ENCODE assay signal across 2 cellular contexts in the genomic region with DNA sequence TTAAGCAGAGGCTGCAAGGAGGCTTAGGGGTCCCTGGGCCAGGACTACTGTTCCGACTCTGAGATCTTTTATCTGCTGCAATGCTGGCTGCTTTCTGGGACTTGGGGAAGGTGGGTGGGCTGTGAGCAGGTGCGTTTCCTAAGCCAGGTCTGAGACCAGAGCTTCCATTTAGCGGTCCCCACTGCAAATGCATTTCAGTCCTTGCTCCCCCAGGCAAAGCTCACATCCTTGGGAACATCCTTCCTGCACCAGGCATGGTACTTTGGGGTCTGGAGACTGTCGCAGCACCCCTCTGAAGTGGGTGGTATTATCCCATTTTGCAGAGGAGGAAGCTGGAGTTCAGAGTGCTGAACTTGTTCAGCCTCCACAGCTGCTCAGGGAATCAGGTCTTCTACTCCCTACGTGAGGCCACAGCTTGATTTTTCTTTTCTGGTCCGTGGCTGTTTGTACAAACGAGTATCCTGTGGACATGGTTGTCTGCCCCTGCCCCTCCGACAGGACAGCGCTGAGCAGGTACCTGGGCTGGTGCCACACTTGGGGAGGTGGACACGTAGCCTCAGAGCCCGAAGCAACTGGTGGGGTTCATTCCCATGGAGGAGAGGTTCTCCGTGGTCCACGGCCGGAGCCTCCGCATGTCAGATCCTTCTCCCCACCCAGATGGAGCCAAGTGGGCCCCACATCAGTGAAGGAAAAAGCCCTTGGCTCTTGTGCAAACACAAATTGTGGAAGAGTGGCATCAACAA.
A peak's percentile ranks its signal among the peaks of the same experiment; 100 is the strongest.
TF ChIP-seq lines count a peak whose summit lies in the region.

No MANE protein-coding gene starts in this region.

TF ChIP-seq in HepG2, 621 proteins besides CTCF, POLR2A, EP300 and RAD21:
- TF ChIP-seq, protein P1, sequence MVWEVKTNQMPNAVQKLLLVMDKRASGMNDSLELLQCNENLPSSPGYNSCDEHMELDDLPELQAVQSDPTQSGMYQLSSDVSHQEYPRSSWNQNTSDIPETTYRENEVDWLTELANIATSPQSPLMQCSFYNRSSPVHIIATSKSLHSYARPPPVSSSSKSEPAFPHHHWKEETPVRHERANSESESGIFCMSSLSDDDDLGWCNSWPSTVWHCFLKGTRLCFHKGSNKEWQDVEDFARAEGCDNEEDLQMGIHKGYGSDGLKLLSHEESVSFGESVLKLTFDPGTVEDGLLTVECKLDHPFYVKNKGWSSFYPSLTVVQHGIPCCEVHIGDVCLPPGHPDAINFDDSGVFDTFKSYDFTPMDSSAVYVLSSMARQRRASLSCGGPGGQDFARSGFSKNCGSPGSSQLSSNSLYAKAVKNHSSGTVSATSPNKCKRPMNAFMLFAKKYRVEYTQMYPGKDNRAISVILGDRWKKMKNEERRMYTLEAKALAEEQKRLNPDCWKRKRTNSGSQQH (CRISPR knock-in tag; IDR thresholded peaks at IDR 0.05; ENCODE audit: low read depth), result no peak
- TF ChIP-seq IRF9 (CRISPR knock-in tag; IDR thresholded peaks at IDR 0.05; ENCODE audit: borderline replicate concordance) (no peak), CEBPB (IDR thresholded peaks at IDR 0.05; ENCODE audit: borderline replicate concordance, low read depth, low read length) (no peak), ZNF451 (CRISPR knock-in tag; IDR thresholded peaks at IDR 0.05) (no peak), MAF1 (CRISPR knock-in tag; IDR thresholded peaks at IDR 0.05; ENCODE audit: borderline replicate concordance) (no peak)
- TF ChIP-seq, protein P2, sequence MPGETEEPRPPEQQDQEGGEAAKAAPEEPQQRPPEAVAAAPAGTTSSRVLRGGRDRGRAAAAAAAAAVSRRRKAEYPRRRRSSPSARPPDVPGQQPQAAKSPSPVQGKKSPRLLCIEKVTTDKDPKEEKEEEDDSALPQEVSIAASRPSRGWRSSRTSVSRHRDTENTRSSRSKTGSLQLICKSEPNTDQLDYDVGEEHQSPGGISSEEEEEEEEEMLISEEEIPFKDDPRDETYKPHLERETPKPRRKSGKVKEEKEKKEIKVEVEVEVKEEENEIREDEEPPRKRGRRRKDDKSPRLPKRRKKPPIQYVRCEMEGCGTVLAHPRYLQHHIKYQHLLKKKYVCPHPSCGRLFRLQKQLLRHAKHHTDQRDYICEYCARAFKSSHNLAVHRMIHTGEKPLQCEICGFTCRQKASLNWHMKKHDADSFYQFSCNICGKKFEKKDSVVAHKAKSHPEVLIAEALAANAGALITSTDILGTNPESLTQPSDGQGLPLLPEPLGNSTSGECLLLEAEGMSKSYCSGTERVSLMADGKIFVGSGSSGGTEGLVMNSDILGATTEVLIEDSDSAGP (CRISPR knock-in tag; IDR thresholded peaks at IDR 0.05; ENCODE audit: borderline replicate concordance), result peak; percentile 17; the same call in 1 of the 2 replicates
- TF ChIP-seq, protein P3, sequence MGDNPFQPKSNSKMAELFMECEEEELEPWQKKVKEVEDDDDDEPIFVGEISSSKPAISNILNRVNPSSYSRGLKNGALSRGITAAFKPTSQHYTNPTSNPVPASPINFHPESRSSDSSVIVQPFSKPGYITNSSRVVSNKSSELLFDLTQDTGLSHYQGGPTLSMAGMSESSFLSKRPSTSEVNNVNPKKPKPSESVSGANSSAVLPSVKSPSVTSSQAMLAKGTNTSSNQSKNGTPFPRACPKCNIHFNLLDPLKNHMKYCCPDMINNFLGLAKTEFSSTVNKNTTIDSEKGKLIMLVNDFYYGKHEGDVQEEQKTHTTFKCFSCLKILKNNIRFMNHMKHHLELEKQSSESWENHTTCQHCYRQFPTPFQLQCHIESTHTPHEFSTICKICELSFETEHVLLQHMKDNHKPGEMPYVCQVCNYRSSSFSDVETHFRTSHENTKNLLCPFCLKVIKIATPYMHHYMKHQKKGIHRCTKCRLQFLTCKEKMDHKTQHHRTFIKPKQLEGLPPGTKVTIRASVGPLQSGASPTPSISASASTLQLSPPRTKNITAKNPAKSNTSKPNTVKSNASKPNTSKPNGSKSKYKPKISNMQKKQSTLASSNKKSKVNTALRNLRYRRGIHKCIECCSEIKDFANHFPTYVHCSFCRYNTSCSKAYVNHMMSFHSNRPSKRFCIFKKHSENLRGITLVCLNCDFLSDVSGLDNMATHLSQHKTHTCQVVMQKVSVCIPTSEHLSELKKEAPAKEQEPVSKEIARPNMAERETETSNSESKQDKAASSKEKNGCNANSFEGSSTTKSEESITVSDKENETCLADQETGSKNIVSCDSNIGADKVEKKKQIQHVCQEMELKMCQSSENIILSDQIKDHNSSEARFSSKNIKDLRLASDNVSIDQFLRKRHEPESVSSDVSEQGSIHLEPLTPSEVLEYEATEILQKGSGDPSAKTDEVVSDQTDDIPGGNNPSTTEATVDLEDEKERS (CRISPR knock-in tag; IDR thresholded peaks at IDR 0.05), result no peak

TF ChIP-seq in SK-N-SH, 30 proteins besides CTCF, POLR2A, EP300 and RAD21:
- no peak for TF ChIP-seq JUND (IDR thresholded peaks at IDR 0.05)
- TF ChIP-seq ELF1 (IDR thresholded peaks at IDR 0.05), result no peak
- TF ChIP-seq NFIC (IDR thresholded peaks at IDR 0.05; ENCODE audit: borderline replicate concordance), result no peak
- no peak for TF ChIP-seq TAF1 (IDR thresholded peaks at IDR 0.05; ENCODE audit: borderline replicate concordance, low read depth, low read length)
- TF ChIP-seq MEF2A (IDR thresholded peaks at IDR 0.05; ENCODE audit: borderline replicate concordance, low read depth), result no peak
- TF ChIP-seq SIN3A (IDR thresholded peaks at IDR 0.05; ENCODE audit: borderline replicate concordance, low read depth, low read length), result no peak
- TF ChIP-seq MAX (IDR thresholded peaks at IDR 0.05; ENCODE audit: low read depth), result no peak
